1 cellular context compared by ENCODE assay signal in genomic region chr2:88136817-88137216, GRCh38.
TF ChIP-seq lines count a peak whose summit lies in the region.

No MANE protein-coding gene starts in this region.

TF ChIP-seq in HepG2, 621 proteins besides CTCF, POLR2A, EP300 and RAD21 (continued from another document and continues in another):
- TF ChIP-seq SNAPC4 (CRISPR knock-in tag; IDR thresholded peaks at IDR 0.05): no peak
- no peak for TF ChIP-seq TBL1XR1 (IDR thresholded peaks at IDR 0.05; ENCODE audit: borderline replicate concordance, low read length, partially characterized antibody)
- TF ChIP-seq ZNF10 (CRISPR knock-in tag; IDR thresholded peaks at IDR 0.05; ENCODE audit: borderline replicate concordance, low read depth): no peak
- no peak for TF ChIP-seq AGO2 (optimal IDR thresholded peaks at IDR 0.05; ENCODE audit: low read depth, low read length)
- TF ChIP-seq NCOA5 (CRISPR knock-in tag; IDR thresholded peaks at IDR 0.05): no peak
- TF ChIP-seq RARA (CRISPR knock-in tag; IDR thresholded peaks at IDR 0.05): peak; percentile 59
- no peak for TF ChIP-seq FOXK1 (CRISPR knock-in tag; IDR thresholded peaks at IDR 0.05; ENCODE audit: borderline replicate concordance, low read depth)
- 0 out of 2 replicates have a peak, but pooled peaks have one; percentile 45 for TF ChIP-seq BORCS8-MEF2B (CRISPR knock-in tag; IDR thresholded peaks at IDR 0.05)
- TF ChIP-seq YY1 (IDR thresholded peaks at IDR 0.05; ENCODE audit: insufficient read depth, insufficient replicate concordance, low read depth, low read length): no peak
- TF ChIP-seq ZNF776 (CRISPR knock-in tag; IDR thresholded peaks at IDR 0.05): no peak
- TF ChIP-seq NFE2L1 (CRISPR knock-in tag; IDR thresholded peaks at IDR 0.05; ENCODE audit: borderline replicate concordance): no peak
- TF ChIP-seq SIX1 (CRISPR knock-in tag; IDR thresholded peaks at IDR 0.05; ENCODE audit: borderline replicate concordance): peak; percentile 23; the same call in 1 of the 2 replicates
- no peak for TF ChIP-seq REST (IDR thresholded peaks at IDR 0.05; ENCODE audit: borderline replicate concordance in 1 of 2, low read depth in 1 of 2, low read length in 2 of 2)
- no peak for TF ChIP-seq ZNF609 (CRISPR knock-in tag; IDR thresholded peaks at IDR 0.05; ENCODE audit: borderline replicate concordance)
- no peak for TF ChIP-seq BCL3 (CRISPR knock-in tag; IDR thresholded peaks at IDR 0.05)
- TF ChIP-seq KDM1A (CRISPR knock-in tag; IDR thresholded peaks at IDR 0.05): no peak
- TF ChIP-seq ZMAT3 (CRISPR knock-in tag; conservative IDR thresholded peaks at IDR 0.05): no peak
- no peak for TF ChIP-seq POGK (CRISPR knock-in tag; conservative IDR thresholded peaks at IDR 0.05)
- no peak for TF ChIP-seq RFX3 (CRISPR knock-in tag; IDR thresholded peaks at IDR 0.05)
- no peak for TF ChIP-seq NFATC3 (CRISPR knock-in tag; IDR thresholded peaks at IDR 0.05)
- TF ChIP-seq ZNF556 (CRISPR knock-in tag; IDR thresholded peaks at IDR 0.05; ENCODE audit: borderline replicate concordance): no peak
- TF ChIP-seq ZNF451 (CRISPR knock-in tag; IDR thresholded peaks at IDR 0.05): no peak
- TF ChIP-seq ZNF460 (CRISPR knock-in tag; IDR thresholded peaks at IDR 0.05; ENCODE audit: borderline replicate concordance): no peak
- TF ChIP-seq CAMTA2 (CRISPR knock-in tag; IDR thresholded peaks at IDR 0.05; ENCODE audit: borderline replicate concordance): no peak
- no peak for TF ChIP-seq SP140L (CRISPR knock-in tag; IDR thresholded peaks at IDR 0.05; ENCODE audit: borderline replicate concordance)
- TF ChIP-seq ZNF142 (CRISPR knock-in tag; IDR thresholded peaks at IDR 0.05): no peak
- no peak for TF ChIP-seq CHD4 (IDR thresholded peaks at IDR 0.05; ENCODE audit: borderline replicate concordance, low read length)
- no peak for TF ChIP-seq BCLAF1 (IDR thresholded peaks at IDR 0.05)
- no peak for TF ChIP-seq ZNF550 (CRISPR knock-in tag; IDR thresholded peaks at IDR 0.05; ENCODE audit: borderline replicate concordance)
- no peak for TF ChIP-seq PAF1 (CRISPR knock-in tag; IDR thresholded peaks at IDR 0.05)
